Comparison of ENCODE assay signal across 11 cellular contexts in genomic region chr4:53541577-53542206, GRCh38. TPM values are rescaled to one million over a fixed set of nuclear protein-coding genes. Genes with fewer than 3 reads are reported as not detected.
DNase-seq lines count a peak whose midpoint lies in the region; ATAC-seq and TF ChIP-seq lines count a peak whose summit lies in the region.
"Had no signal": no experiment of that assay in that cellular context is flagged by ENCODE, and none has a peak within 500 bp of the region (broad histone marks: within the 10 kb centered on the region; RNA-seq: fewer than 3 reads in every experiment).

No MANE protein-coding gene starts in this region.

- no peak for TF ChIP-seq POLR2A in testis (IDR thresholded peaks at IDR 0.05)

- DNase-seq in DMS 273 (lab: John Stamatoyannopoulos, UW; ENCODE audit: unreplicated experiment), result peak; percentile 4
- DNase-seq in DMS 273 treated with DMSO at 0.1 percent for 48 hours (lab: John Stamatoyannopoulos, UW), result no peak
- DNase-seq in adipocyte (ENCODE audit: low read depth), result peak; percentile 92
- no peak for DNase-seq in left ventricle myocardium inferior
- no peak for DNase-seq in upper lobe of right lung
- DNase-seq in testis, result no peak
- no peak for DNase-seq in activated CD4-positive, alpha-beta T cell treated with anti-CD3 and anti-CD28 coated beads for 48 hours
- DNase-seq: activated T-cell treated with anti-CD3 and anti-CD28 coated beads, Interleukin-2, amount 50 U/mL, for 72 hours; RPMI8226 had no signal

- no peaks in the 10 kb centered on the region for H3K9me3 ChIP-seq in adipocyte (ENCODE audit: control insufficient read depth, low read length)
- H3K9me3 ChIP-seq in left ventricle myocardium inferior (replicated peaks), result no peaks in the 10 kb centered on the region
- H3K9me3 ChIP-seq in upper lobe of right lung, result no peaks in the 10 kb centered on the region
- H3K9me3 ChIP-seq in testis, result no peaks in the 10 kb centered on the region

- H3K4me1 ChIP-seq in adipocyte (ENCODE audit: control insufficient read depth, insufficient read depth, low read length) (peaks cover 75% of the 10 kb centered on the region), left ventricle myocardium inferior (peaks cover 49% of the 10 kb centered on the region), upper lobe of right lung (peaks cover 6% of the 10 kb centered on the region), testis (peaks cover 19% of the 10 kb centered on the region)

- H3K4me3 ChIP-seq in adipocyte (ENCODE audit: low read length) (peak overlapping the region; percentile 25), left ventricle myocardium inferior (no peak overlapping the region), upper lobe of right lung (no peak overlapping the region), testis (no peak overlapping the region)

- 40 to 50% methylated on average over 2 of the region's 2 CpGs for WGBS in testis, 2 donors

- H3K27me3 ChIP-seq in adipocyte (replicated peaks; ENCODE audit: control insufficient read depth, insufficient read depth, low read length) (no peaks in the 10 kb centered on the region), left ventricle myocardium inferior (ENCODE audit: low read depth) (peaks cover 5% of the 10 kb centered on the region), upper lobe of right lung (no peaks in the 10 kb centered on the region), testis (no peaks in the 10 kb centered on the region)

- H3K36me3 ChIP-seq in adipocyte (ENCODE audit: control insufficient read depth, insufficient read depth, low read length, severe bottlenecking), result no peaks in the 10 kb centered on the region
- no peaks in the 10 kb centered on the region for H3K36me3 ChIP-seq in left ventricle myocardium inferior
- H3K36me3 ChIP-seq in upper lobe of right lung, result no peaks in the 10 kb centered on the region
- H3K36me3 ChIP-seq in testis (ENCODE audit: low read depth, missing control alignments), result no peaks in the 10 kb centered on the region

- H3K27ac ChIP-seq in left ventricle myocardium inferior (replicated peaks) (peak overlapping the region; percentile 72), upper lobe of right lung (peak overlapping the region; percentile 31), testis (peak overlapping the region in 1 of 2 donors; percentile 77)
- H3K27ac ChIP-seq: 22Rv1 had no signal

- ATAC-seq in upper lobe of right lung (no peak), HG02981 (IDR thresholded peaks at IDR 0.05; ENCODE audit: unreplicated experiment) (no peak)
- ATAC-seq: activated T-cell treated with anti-CD3 and anti-CD28 coated beads, Interleukin-2, amount 50 U/mL, for 72 hours had no signal

- TF ChIP-seq CTCF in left ventricle myocardium inferior (IDR thresholded peaks at IDR 0.05; ENCODE audit: borderline replicate concordance) (no peak), upper lobe of right lung (IDR thresholded peaks at IDR 0.05) (no peak), testis (IDR thresholded peaks at IDR 0.05) (no peak)

- peak overlapping the region; percentile 85 for H3K9ac ChIP-seq in adipocyte (ENCODE audit: low read length)

- intact Hi-C loops in left ventricle myocardium inferior (cut with micrococcal nuclease) (no loop called here), upper lobe of right lung (cut with DNase I) (no loop called here), testis (cut with DNase I; ENCODE audit: low total_unique reads) (no loop called here)

RNA-seq across cellular contexts. Expression of gene LNX1, which starts 49.6 kb away (rescaled TPM):
- 9.5 TPM for total RNA-seq in left ventricle myocardium inferior
- total RNA-seq in upper lobe of right lung, result 6.0 TPM
- total RNA-seq in testis, result 1 to 10 TPM; 4.3 to 5.8 TPM
- 8.3 TPM for polyA plus RNA-seq in testis (ENCODE audit: insufficient read depth, low read depth, low replicate concordance)

Comparison
In these comparisons a context has a peak if more than half of its experiments do, and no peak if none do; other contexts are left out.
1. DNase-seq: peak in DMS 273 (single experiment) and adipocyte (single experiment); none in DMS 273 treated with DMSO at 0.1 percent for 48 hours (single experiment), left ventricle myocardium inferior (single experiment), upper lobe of right lung (single experiment), testis (single experiment) and activated CD4-positive, alpha-beta T cell treated with anti-CD3 and anti-CD28 coated beads for 48 hours (single experiment).